ENCODE assay signal across 1 cellular context in genomic region chr13:105474983-105475382, GRCh38.
TF ChIP-seq lines count a peak whose summit lies in the region.

No MANE protein-coding gene starts in this region.

TF ChIP-seq in GM23338, 12 proteins besides CTCF, POLR2A, EP300 and RAD21 (continued from another document):
- TF ChIP-seq ZNF462 (CRISPR knock-in tag; IDR thresholded peaks at IDR 0.05) (0 out of 2 replicates have a peak, but pooled peaks have one; percentile 36), ETS1 (IDR thresholded peaks at IDR 0.05) (no peak)
